ENCODE assay signal across 36 cellular contexts in the genomic region with DNA sequence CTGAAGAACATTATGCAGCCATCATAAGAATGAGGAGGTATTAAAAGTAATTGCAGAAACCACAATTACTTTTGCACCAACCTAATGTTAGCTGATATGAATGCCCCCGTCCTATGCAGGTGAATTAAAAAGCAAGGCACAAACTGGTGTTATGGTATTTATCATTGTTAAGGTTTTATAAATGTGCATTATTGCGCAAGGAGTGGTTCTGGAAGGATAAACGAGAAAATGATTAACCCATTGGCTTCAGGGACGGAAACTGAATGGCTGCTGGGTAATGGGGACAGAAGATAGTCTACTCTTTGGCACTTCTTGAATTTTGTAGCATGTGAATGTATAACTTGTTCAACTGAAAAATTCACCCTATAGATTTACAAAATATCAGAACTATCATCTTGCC.
"Had no signal": no experiment of that assay in that cellular context is flagged by ENCODE, and none has a peak within 500 bp of the region (broad histone marks: within the 10 kb centered on the region; RNA-seq: fewer than 3 reads in every experiment).

No MANE protein-coding gene starts in this region.

- H3K27me3 Mint-ChIP-seq: activated CD4-positive, alpha-beta memory T cell treated with anti-CD3 and anti-CD28 coated beads, Interleukin-2, amount 10 ng/mL, durations not matched to agents 7 days and 5 days; activated CD4-positive, alpha-beta T cell treated with anti-CD3 and anti-CD28 coated beads, Interleukin-2, amount 10 ng/mL, durations not matched to agents 7 days and 5 days; activated naive CD4-positive, alpha-beta T cell treated with anti-CD3 and anti-CD28 coated beads, Interleukin-2, amount 10 ng/mL, durations not matched to agents 7 days and 5 days; brain; dendritic cell treated with granulocyte-macrophage colony-stimulating factor and Interleukin-4, amounts not matched to agents 40 ng/mL and 50 ng/mL, for 4 days had no signal

- H3K4me1 ChIP-seq: ascending aorta, breast epithelium, colonic mucosa, esophagus muscularis mucosa, foreskin keratinocyte, gastrocnemius medialis, heart left ventricle had no signal

- H3K4me3 Mint-ChIP-seq: activated CD4-positive, alpha-beta memory T cell treated with anti-CD3 and anti-CD28 coated beads, Interleukin-2, amount 10 ng/mL, durations not matched to agents 7 days and 5 days; activated CD4-positive, alpha-beta T cell treated with anti-CD3 and anti-CD28 coated beads, Interleukin-2, amount 10 ng/mL, durations not matched to agents 7 days and 5 days; activated naive CD4-positive, alpha-beta T cell treated with anti-CD3 and anti-CD28 coated beads, Interleukin-2, amount 10 ng/mL, durations not matched to agents 7 days and 5 days; activated naive CD8-positive, alpha-beta T cell treated with anti-CD3 and anti-CD28 coated beads, Interleukin-2, amount 10 ng/mL, durations not matched to agents 7 days and 5 days; activated T-cell treated with anti-CD3 and anti-CD28 coated beads, Interleukin-2, amount 50 U/mL, for 24 hours; activated T-cell treated with anti-CD3 and anti-CD28 coated beads, Interleukin-2, amount 50 U/mL, for 72 hours; brain; dendritic cell treated with granulocyte-macrophage colony-stimulating factor and Interleukin-4, amounts not matched to agents 40 ng/mL and 50 ng/mL, for 4 days; endodermal cell; T-cell; T-helper 1 cell treated with Interleukin-12 subunit alpha and Interleukin-12 subunit beta and Interleukin-4 antibody, amounts not matched to agents 30 μg/mL and 1 μg/mL, for 36 hours; T-helper 2 cell treated with Interferon-gamma antibody and Interleukin-4, amounts not matched to agents 5 μg/mL and 100 μg/mL, for 36 hours had no signal

- H3K27ac ChIP-seq: ascending aorta, breast epithelium, cardiac muscle cell, colonic mucosa, dorsolateral prefrontal cortex, esophagus muscularis mucosa, foreskin keratinocyte, gastrocnemius medialis, heart left ventricle had no signal

- H3K36me3 ChIP-seq: ascending aorta, breast epithelium, cardiac muscle cell, colonic mucosa, esophagus muscularis mucosa, gastrocnemius medialis, heart left ventricle had no signal

- H3K36me3 Mint-ChIP-seq: activated naive CD4-positive, alpha-beta T cell treated with anti-CD3 and anti-CD28 coated beads, Interleukin-2, amount 10 ng/mL, durations not matched to agents 7 days and 5 days; activated naive CD4-positive, alpha-beta T cell treated with anti-CD3 and anti-CD28 coated beads, Interleukin-2, amount 50 U/mL, for 72 hours; activated naive CD8-positive, alpha-beta T cell treated with anti-CD3 and anti-CD28 coated beads, Interleukin-2, amount 10 ng/mL, durations not matched to agents 7 days and 5 days; T-cell had no signal

- H3K27me3 ChIP-seq: ascending aorta, breast epithelium, cardiac muscle cell, colonic mucosa, dorsolateral prefrontal cortex, esophagus muscularis mucosa, foreskin keratinocyte, gastrocnemius medialis, heart left ventricle had no signal

- H3K4me1 Mint-ChIP-seq: activated CD4-positive, alpha-beta T cell treated with anti-CD3 and anti-CD28 coated beads, Interleukin-2, amount 10 ng/mL, durations not matched to agents 7 days and 5 days; activated naive CD4-positive, alpha-beta T cell treated with anti-CD3 and anti-CD28 coated beads, Interleukin-2, amount 10 ng/mL, durations not matched to agents 7 days and 5 days; T-cell had no signal

- DNase-seq: activated CD4-positive, alpha-beta memory T cell treated with anti-CD3 and anti-CD28 coated beads, Interleukin-2, amount 10 ng/mL, durations not matched to agents 7 days and 5 days; activated CD4-positive, alpha-beta T cell treated with anti-CD3 and anti-CD28 coated beads for 4 hours; activated CD4-positive, alpha-beta T cell treated with anti-CD3 and anti-CD28 coated beads, Interleukin-2, amount 10 ng/mL, durations not matched to agents 7 days and 5 days; activated CD4-positive, alpha-beta T cell treated with anti-CD3 and anti-CD28 coated beads, Interleukin-2, amount 50 U/mL, for 4 hours; activated CD4-positive, CD25-positive, alpha-beta regulatory T cell; activated CD4-positive, CD25-positive, alpha-beta regulatory T cell treated with anti-CD3 and anti-CD28 coated beads, Interleukin-2, amount 50 U/mL, for 72 hours; activated CD8-positive, alpha-beta memory T cell treated with anti-CD3 and anti-CD28 coated beads, Interleukin-2, amount 50 U/mL, for 48 hours; activated gamma-delta T cell; activated naive CD4-positive, alpha-beta T cell; activated naive CD4-positive, alpha-beta T cell treated with anti-CD3 and anti-CD28 coated beads, Interleukin-2, amount 10 ng/mL, durations not matched to agents 7 days and 5 days; activated naive CD8-positive, alpha-beta T cell treated with anti-CD3 and anti-CD28 coated beads, Interleukin-2, amount 10 ng/mL, durations not matched to agents 7 days and 5 days; activated T-cell treated with anti-CD3 and anti-CD28 coated beads for 4 hours; activated T-cell treated with anti-CD3 and anti-CD28 coated beads, Interleukin-2, amount 50 U/mL, for 24 hours; activated T-cell treated with anti-CD3 and anti-CD28 coated beads, Interleukin-2, amount 50 U/mL, for 72 hours; central memory CD4-positive, alpha-beta T cell; cerebellar nuclear complex; colonic mucosa; dorsolateral prefrontal cortex; effector memory CD4-positive, alpha-beta T cell; endodermal cell; erythroblast; foreskin keratinocyte; gastrocnemius medialis; glutamatergic neuron; heart left ventricle; T-cell; T1000 had no signal

- H3K4me3 ChIP-seq: ascending aorta, breast epithelium, cardiac muscle cell, colonic mucosa, dorsolateral prefrontal cortex, esophagus muscularis mucosa, gastrocnemius medialis, heart left ventricle had no signal

- ATAC-seq: activated naive CD4-positive, alpha-beta T cell treated with anti-CD3 and anti-CD28 coated beads, Interleukin-2, amount 50 U/mL, for 72 hours; activated T-cell treated with anti-CD3 and anti-CD28 coated beads, Interleukin-2, amount 50 U/mL, for 72 hours; foreskin keratinocyte; gastrocnemius medialis; heart left ventricle; T-cell had no signal

- H3K27ac Mint-ChIP-seq: activated CD4-positive, alpha-beta memory T cell treated with anti-CD3 and anti-CD28 coated beads, Interleukin-2, amount 10 ng/mL, durations not matched to agents 7 days and 5 days; activated CD4-positive, alpha-beta T cell treated with anti-CD3 and anti-CD28 coated beads, Interleukin-2, amount 10 ng/mL, durations not matched to agents 7 days and 5 days; activated naive CD4-positive, alpha-beta T cell treated with anti-CD3 and anti-CD28 coated beads, Interleukin-2, amount 10 ng/mL, durations not matched to agents 7 days and 5 days; activated naive CD4-positive, alpha-beta T cell treated with anti-CD3 and anti-CD28 coated beads, Interleukin-2, amount 50 U/mL, for 72 hours; activated naive CD8-positive, alpha-beta T cell treated with anti-CD3 and anti-CD28 coated beads, Interleukin-2, amount 10 ng/mL, durations not matched to agents 7 days and 5 days; activated T-cell treated with anti-CD3 and anti-CD28 coated beads, Interleukin-2, amount 50 U/mL, for 24 hours; activated T-cell treated with anti-CD3 and anti-CD28 coated beads, Interleukin-2, amount 50 U/mL, for 72 hours; brain; dendritic cell treated with granulocyte-macrophage colony-stimulating factor and Interleukin-4, amounts not matched to agents 40 ng/mL and 50 ng/mL, for 4 days; endodermal cell; T-cell; T-helper 1 cell treated with Interleukin-12 subunit alpha and Interleukin-12 subunit beta and Interleukin-4 antibody, amounts not matched to agents 30 μg/mL and 1 μg/mL, for 36 hours; T-helper 2 cell treated with Interferon-gamma antibody and Interleukin-4, amounts not matched to agents 5 μg/mL and 100 μg/mL, for 36 hours had no signal

- H3K9me3 ChIP-seq: ascending aorta, breast epithelium, colonic mucosa, esophagus muscularis mucosa, gastrocnemius medialis, heart left ventricle had no signal

- H3K9me3 Mint-ChIP-seq: activated naive CD4-positive, alpha-beta T cell treated with anti-CD3 and anti-CD28 coated beads, Interleukin-2, amount 10 ng/mL, durations not matched to agents 7 days and 5 days; activated naive CD4-positive, alpha-beta T cell treated with anti-CD3 and anti-CD28 coated beads, Interleukin-2, amount 50 U/mL, for 72 hours; activated T-cell treated with anti-CD3 and anti-CD28 coated beads, Interleukin-2, amount 50 U/mL, for 24 hours; dendritic cell treated with granulocyte-macrophage colony-stimulating factor and Interleukin-4, amounts not matched to agents 40 ng/mL and 50 ng/mL, for 4 days had no signal
